In genomic region chr22:26918236-26918635, GRCh38 we compare ENCODE assay signal across 16 cellular contexts.
DNase-seq lines count a peak whose midpoint lies in the region; ATAC-seq, FAIRE-seq and TF ChIP-seq lines count a peak whose summit lies in the region.
"Had no signal": no experiment of that assay in that cellular context is flagged by ENCODE, and none has a peak within 500 bp of the region (broad histone marks: within the 10 kb centered on the region; RNA-seq: fewer than 3 reads in every experiment).

No MANE protein-coding gene starts in this region.

- H3K4me1 ChIP-seq in GM23338 (ENCODE audit: insufficient read depth) (peaks cover 7% of the 10 kb centered on the region), esophagus muscularis mucosa (no peaks in the 10 kb centered on the region)

- no peaks in the 10 kb centered on the region for H3K9me3 Mint-ChIP-seq in GM23338

- peaks cover 16% of the 10 kb centered on the region for H3K4me1 Mint-ChIP-seq in GM23338
- H3K4me1 Mint-ChIP-seq: B cell had no signal

- H3K27me3 Mint-ChIP-seq in GM23338 (ENCODE audit: insufficient read depth, low read depth, poor library complexity) = peaks cover 7% of the 10 kb centered on the region

- intact Hi-C loops in esophagus muscularis mucosa (cut with DNase I) = no loop called here

- no peaks in the 10 kb centered on the region for H3K27me3 ChIP-seq in GM23338 (ENCODE audit: insufficient read depth)
- H3K27me3 ChIP-seq in esophagus muscularis mucosa = peaks cover 0 to 6% (median 0%) of the 10 kb centered on the region in 4 donors

- H2AFZ ChIP-seq in GM23338 = 0 out of 2 replicates have a peak overlapping the region, but pooled peaks have one; percentile 2

- H3K9me3 ChIP-seq in esophagus muscularis mucosa = no peaks in the 10 kb centered on the region

- no peaks in the 10 kb centered on the region for H3K79me2 ChIP-seq in GM23338 (replicated peaks; ENCODE audit: insufficient read depth)

- no peak overlapping the region for H3K27ac Mint-ChIP-seq in GM23338
- H3K27ac Mint-ChIP-seq: B cell had no signal

- no peaks in the 10 kb centered on the region for H3K36me3 Mint-ChIP-seq in GM23338 (ENCODE audit: low read depth)

- whole genome bisulfite sequencing in esophagus muscularis mucosa = 88% methylated on average over 3 of the region's 3 CpGs

- peak; percentile 91 for FAIRE-seq in urothelium cell line (lab: Jason Lieb, UNC)
- FAIRE-seq: GM12892, GM18507 had no signal

- H3F3A ChIP-seq in GM23338 (replicated peaks; ENCODE audit: low read depth) = no peaks in the 10 kb centered on the region

- 0 out of 2 replicates have a peak, but pooled peaks cover 6% of the 10 kb centered on the region for H3K9me2 ChIP-seq in GM23338 (ENCODE audit: insufficient read depth)

- H3K36me3 ChIP-seq in GM23338 (ENCODE audit: insufficient read depth) = no peaks in the 10 kb centered on the region
- no peaks in the 10 kb centered on the region for H3K36me3 ChIP-seq in esophagus muscularis mucosa

- no peak for DNase-seq in GM23338 (ENCODE audit: low spot score)
- peak; percentile 31 for DNase-seq in RPMI7951 (ENCODE audit: low read depth)
- DNase-seq in fibroblast of mammary gland (ENCODE audit: low read depth) = peak; percentile 1
- no peak for DNase-seq in urothelium cell line (ENCODE audit: low spot score)
- DNase-seq in esophagus muscularis mucosa (ENCODE audit: extremely low spot score) = no peak
- no peak for DNase-seq in HPDE6-E6E7 (ENCODE audit: extremely low spot score)
- no peak for DNase-seq in 8988T
- DNase-seq: NCI-H1694 treated with DMSO at 0.1 percent for 48 hours, NCI-H510A treated with DMSO at 0.1 percent for 48 hours, NCI-H82, OCI-M1 had no signal

- H3K27ac ChIP-seq in GM23338 (ENCODE audit: low read depth) (no peak overlapping the region), esophagus muscularis mucosa (replicated peaks in 1 of 4) (no peak overlapping the region)
- H3K27ac ChIP-seq: RWPE1 had no signal

- ATAC-seq in GM23338 (no peak), GM21423 (IDR thresholded peaks at IDR 0.05; ENCODE audit: unreplicated experiment) (no peak)

- no peak for TF ChIP-seq CTCF in GM23338 (conservative IDR thresholded peaks at IDR 0.05; ENCODE audit: low read depth in 2 of 2)
- no peak for TF ChIP-seq CTCF in fibroblast of mammary gland (conservative IDR thresholded peaks at IDR 0.05; ENCODE audit: control insufficient read depth, insufficient read depth, low read depth, low read length)
- no peak for TF ChIP-seq CTCF in esophagus muscularis mucosa (IDR thresholded peaks at IDR 0.05)

- no peak overlapping the region for H3K4me3 Mint-ChIP-seq in GM23338
- H3K4me3 Mint-ChIP-seq: B cell had no signal

- TF ChIP-seq POLR2A in esophagus muscularis mucosa (IDR thresholded peaks at IDR 0.05; ENCODE audit: low read depth) = no peak

- no peak overlapping the region for H3K4me2 ChIP-seq in GM23338

- H4K20me1 ChIP-seq in GM23338 (replicated peaks; ENCODE audit: insufficient read depth) = no peaks in the 10 kb centered on the region

- no peak for TF ChIP-seq EP300 in esophagus muscularis mucosa (IDR thresholded peaks at IDR 0.05)

- H3K4me3 ChIP-seq in GM23338 (no peak overlapping the region), fibroblast of mammary gland (ENCODE audit: control insufficient read depth, low read depth, low read length) (no peak overlapping the region), esophagus muscularis mucosa (no peak overlapping the region)

TF ChIP-seq in GM23338, 12 proteins besides CTCF, POLR2A, EP300 and RAD21 (continues in another document):
- no peak for TF ChIP-seq EZH2phosphoT487 (IDR thresholded peaks at IDR 0.05; ENCODE audit: unreplicated experiment)
- TF ChIP-seq JUNB (IDR thresholded peaks at IDR 0.05; ENCODE audit: unreplicated experiment) = no peak
- TF ChIP-seq STAT1 (IDR thresholded peaks at IDR 0.05; ENCODE audit: unreplicated experiment) = no peak
- TF ChIP-seq POLR2AphosphoS5 (IDR thresholded peaks at IDR 0.05; ENCODE audit: low read depth) = no peak
- no peak for TF ChIP-seq NANOG (IDR thresholded peaks at IDR 0.05; ENCODE audit: borderline replicate concordance)
- no peak for TF ChIP-seq ZNF114 (CRISPR knock-in tag; IDR thresholded peaks at IDR 0.05)
- TF ChIP-seq REST (IDR thresholded peaks at IDR 0.05; ENCODE audit: unreplicated experiment) = no peak
- TF ChIP-seq ETS1 (IDR thresholded peaks at IDR 0.05) = no peak
- no peak for TF ChIP-seq ZNF331 (CRISPR knock-in tag; IDR thresholded peaks at IDR 0.05; ENCODE audit: low read depth)
- no peak for TF ChIP-seq EZH2 (IDR thresholded peaks at IDR 0.05; ENCODE audit: low read depth, unreplicated experiment)
- no peak for TF ChIP-seq CREB1 (CRISPR knock-in tag; IDR thresholded peaks at IDR 0.05; ENCODE audit: low read depth)

Comparison
In these comparisons a context has a peak if more than half of its experiments do, and no peak if none do; other contexts are left out.
1. DNase-seq: peak in RPMI7951 (single experiment) and fibroblast of mammary gland (single experiment); none in GM23338 (single experiment), urothelium cell line (single experiment), esophagus muscularis mucosa (single experiment), HPDE6-E6E7 (single experiment) and 8988T (single experiment).